In genomic region chr17:58668598-58668935, GRCh38 we compare ENCODE assay signal across 1 cellular context.
TF ChIP-seq lines count a peak whose summit lies in the region.

No MANE protein-coding gene starts in this region.

TF ChIP-seq in HepG2, 621 proteins besides CTCF, POLR2A, EP300 and RAD21:
- TF ChIP-seq ZNF354B (CRISPR knock-in tag; IDR thresholded peaks at IDR 0.05): no peak
- TF ChIP-seq ZNF317 (CRISPR knock-in tag; IDR thresholded peaks at IDR 0.05): no peak
- TF ChIP-seq SNAPC4 (CRISPR knock-in tag; IDR thresholded peaks at IDR 0.05): 0 out of 2 replicates have a peak, but pooled peaks have one; percentile 2
- TF ChIP-seq CREB1 (IDR thresholded peaks at IDR 0.05): no peak
- no peak for TF ChIP-seq CREB1 (CRISPR knock-in tag; IDR thresholded peaks at IDR 0.05)
- no peak for TF ChIP-seq ETV5 (CRISPR knock-in tag; IDR thresholded peaks at IDR 0.05; ENCODE audit: borderline replicate concordance)
